28 cellular contexts compared by ENCODE assay signal in the genomic region with DNA sequence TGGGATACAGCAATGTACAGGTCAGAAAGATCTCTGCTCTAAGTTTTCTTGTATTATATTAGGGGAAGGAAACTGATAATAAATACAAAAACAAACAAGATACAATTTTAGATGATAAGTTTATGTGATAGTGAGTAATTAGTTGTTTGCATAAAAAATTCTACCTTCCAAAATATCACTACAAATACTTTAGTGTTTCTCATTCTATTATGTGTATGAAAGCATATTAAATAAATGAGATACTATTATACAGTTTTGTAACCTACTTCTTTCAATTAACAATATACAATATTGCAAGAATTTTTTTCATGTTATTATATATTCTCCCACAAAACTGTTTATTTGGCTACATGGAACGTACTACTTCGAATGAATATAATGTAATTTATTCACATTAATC.
"Had no signal": no experiment of that assay in that cellular context is flagged by ENCODE, and none has a peak within 500 bp of the region (broad histone marks: within the 10 kb centered on the region; RNA-seq: fewer than 3 reads in every experiment).

No MANE protein-coding gene starts in this region.

- FAIRE-seq: bronchial epithelial cell had no signal

- DNase-seq: activated CD4-positive, alpha-beta memory T cell treated with anti-CD3 and anti-CD28 coated beads, Interleukin-2, amount 10 ng/mL, durations not matched to agents 7 days and 5 days; activated CD4-positive, alpha-beta T cell treated with anti-CD3 and anti-CD28 coated beads for 1 hour; activated CD4-positive, alpha-beta T cell treated with anti-CD3 and anti-CD28 coated beads for 4 hours; activated CD4-positive, alpha-beta T cell treated with anti-CD3 and anti-CD28 coated beads, Interleukin-2, amount 10 ng/mL, durations not matched to agents 7 days and 5 days; activated CD4-positive, alpha-beta T cell treated with anti-CD3 and anti-CD28 coated beads, Interleukin-2, amount 50 U/mL, for 4 hours; activated CD8-positive, alpha-beta memory T cell treated with anti-CD3 and anti-CD28 coated beads, Interleukin-2, amount 50 U/mL, for 48 hours; activated gamma-delta T cell; activated naive CD4-positive, alpha-beta T cell; activated naive CD4-positive, alpha-beta T cell treated with anti-CD3 and anti-CD28 coated beads, Interleukin-2, amount 10 ng/mL, durations not matched to agents 7 days and 5 days; activated T-cell treated with anti-CD3 and anti-CD28 coated beads for 4 hours; activated T-cell treated with anti-CD3 and anti-CD28 coated beads, Interleukin-2, amount 50 U/mL, for 24 hours; activated T-cell treated with anti-CD3 and anti-CD28 coated beads, Interleukin-2, amount 50 U/mL, for 72 hours; amniotic stem cell; anterior cingulate cortex; brain microvascular endothelial cell; cortex of kidney; dermis blood vessel endothelial cell; effector CD4-positive, alpha-beta T cell; effector memory CD8-positive, alpha-beta T cell; erythroblast; gastrocnemius medialis; glutamatergic neuron; heart left ventricle; T-helper 1 cell; T-helper 17 cell; T1000 had no signal

- ATAC-seq: activated T-cell treated with anti-CD3 and anti-CD28 coated beads, Interleukin-2, amount 50 U/mL, for 72 hours; effector memory CD8-positive, alpha-beta T cell; gastrocnemius medialis; heart left ventricle; T-helper 17 cell; WTC11 had no signal
